Comparison of ENCODE assay signal across 8 cellular contexts in genomic region chr6:62775427-62776022, GRCh38.
A peak's percentile ranks its signal among the peaks of the same experiment; 100 is the strongest.
DNase-seq lines count a peak whose midpoint lies in the region; ATAC-seq and TF ChIP-seq lines count a peak whose summit lies in the region.

No MANE protein-coding gene starts in this region.

- H3K27me3 Mint-ChIP-seq in naive thymus-derived CD8-positive, alpha-beta T cell: no peaks in the 10 kb centered on the region

- H3K27me3 ChIP-seq in lung (ENCODE audit: control insufficient read depth, insufficient read depth): no peaks in the 10 kb centered on the region

- no peak overlapping the region for H3K27ac ChIP-seq in lung (ENCODE audit: low read depth in 1 of 2, low read length in 1 of 2)

- no peaks in the 10 kb centered on the region for H3K9me3 ChIP-seq in lung (ENCODE audit: control insufficient read depth in 2 of 2, insufficient read depth in 1 of 2, low read length in 1 of 2)

- ATAC-seq in HG03342 (IDR thresholded peaks at IDR 0.05; ENCODE audit: unreplicated experiment) (peak; percentile 59), lung (ENCODE audit: insufficient read depth, low FRiP score) (no peak), HG03520 (IDR thresholded peaks at IDR 0.05; ENCODE audit: unreplicated experiment) (no peak), Right ventricle myocardium inferior (no peak)
- no peak for ATAC-seq in naive thymus-derived CD8-positive, alpha-beta T cell

- DNase-seq in GM12864 (ENCODE audit: low read depth) (no peak), SKM-1 treated with dmso at 0.1 percent for 144 hours (lab: John Stamatoyannopoulos, UW; ENCODE audit: unreplicated experiment) (peak; percentile 2), lung (ENCODE audit: low spot score) (no peak), DMS79 (lab: John Stamatoyannopoulos, UW) (no peak), Right ventricle myocardium inferior (ENCODE audit: missing footprints) (no peak)
- DNase-seq in naive thymus-derived CD8-positive, alpha-beta T cell: no peak

- H3K36me3 Mint-ChIP-seq in naive thymus-derived CD8-positive, alpha-beta T cell: no peaks in the 10 kb centered on the region

- H3K4me3 Mint-ChIP-seq in naive thymus-derived CD8-positive, alpha-beta T cell: no peak overlapping the region

- no peak overlapping the region for H3K4me3 ChIP-seq in GM12864 (ENCODE audit: low read depth, low read length)
- no peak overlapping the region for H3K4me3 ChIP-seq in lung

- H3K27ac Mint-ChIP-seq in naive thymus-derived CD8-positive, alpha-beta T cell: no peak overlapping the region

- peak; percentile 39 for TF ChIP-seq CTCF in GM12864 (IDR thresholded peaks at IDR 0.05; ENCODE audit: low read depth, low read length, missing control alignments)
- peak; percentile 11 for TF ChIP-seq CTCF in lung (IDR thresholded peaks at IDR 0.05; ENCODE audit: control extremely low read depth, extremely low read depth)

- intact Hi-C loops in Right ventricle myocardium inferior (cut with DNase I): no loop called here

- no peaks in the 10 kb centered on the region for H3K4me1 Mint-ChIP-seq in naive thymus-derived CD8-positive, alpha-beta T cell

- WGBS in lung, 2 donors: 50 to 54% methylated on average over 5 of the region's 5 CpGs

- POLR2A ChIA-PET in naive thymus-derived CD8-positive, alpha-beta T cell (lab: Charles Lee): interaction anchor here (0.5 kb wide), 1 partner anchor 1122 kb away, joined by 3 read pairs; no protein-coding TSS in a partner anchor

- peaks cover 0 to 5% (median 4%) of the 10 kb centered on the region in 9 donors for H3K9me3 Mint-ChIP-seq in naive thymus-derived CD8-positive, alpha-beta T cell

- H3K36me3 ChIP-seq in lung (ENCODE audit: control insufficient read depth in 2 of 2, insufficient read depth in 2 of 2, low read length in 2 of 2): no peaks in the 10 kb centered on the region

- H3K4me1 ChIP-seq in lung (ENCODE audit: control insufficient read depth in 2 of 2, insufficient read depth in 2 of 2, low read length in 2 of 2): no peaks in the 10 kb centered on the region
